ENCODE assay signal across 24 cellular contexts in genomic region chr17:7410634-7411426, GRCh38. TPM values are rescaled to one million over a fixed set of nuclear protein-coding genes. Genes with fewer than 3 reads are reported as not detected.
DNase-seq lines count a peak whose midpoint lies in the region; ATAC-seq, FAIRE-seq and TF ChIP-seq lines count a peak whose summit lies in the region.
"Had no signal": no experiment of that assay in that cellular context is flagged by ENCODE, and none has a peak within 500 bp of the region (broad histone marks: within the 10 kb centered on the region; RNA-seq: fewer than 3 reads in every experiment).

No MANE protein-coding gene starts in this region.

- TF ChIP-seq POLR2A in IMR-90 (IDR thresholded peaks at IDR 0.05; ENCODE audit: low read depth, low read length) (no peak), K562 (conservative IDR thresholded peaks at IDR 0.05) (no peak)

- no peak overlapping the region for H2AK5ac ChIP-seq in IMR-90 (ENCODE audit: low read depth, low read length)

- H3K9me1 ChIP-seq in IMR-90 (ENCODE audit: insufficient read depth, low read length) (peaks cover 7% of the 10 kb centered on the region; the same call in 1 of the 2 replicates), K562 (ENCODE audit: control insufficient read depth, insufficient read depth, low read length) (no peaks in the 10 kb centered on the region)

- H3K36me3 Mint-ChIP-seq in activated naive CD4-positive, alpha-beta T cell treated with anti-CD3 and anti-CD28 coated beads, Interleukin-2, amount 50 U/mL, for 24 hours = no peaks in the 10 kb centered on the region
- H3K36me3 Mint-ChIP-seq in neural progenitor cell = peaks cover 29% of the 10 kb centered on the region
- H3K36me3 Mint-ChIP-seq: CD4-positive, CD25-positive, alpha-beta regulatory T cell; CD8-positive, alpha-beta memory T cell; IgD-negative memory B cell had no signal

- H3K79me2 ChIP-seq in K562 (ENCODE audit: control insufficient read depth, insufficient read depth, low read length) (no peaks in the 10 kb centered on the region), neural progenitor cell (ENCODE audit: low read depth) (peaks cover 22% of the 10 kb centered on the region)

- H3K14ac ChIP-seq in IMR-90 (replicated peaks; ENCODE audit: low read depth, low read length) = no peak overlapping the region

- H3K27ac Mint-ChIP-seq in activated naive CD4-positive, alpha-beta T cell treated with anti-CD3 and anti-CD28 coated beads, Interleukin-2, amount 50 U/mL, for 24 hours = peak overlapping the region; percentile 46
- H3K27ac Mint-ChIP-seq in neural progenitor cell = no peak overlapping the region
- H3K27ac Mint-ChIP-seq: GM23338, HFFc6 had no signal

- BruUV-seq in IMR-90 (replicated peaks; lab: Mats Ljungman, UMichigan) (no TSS peak), K562 (replicated peaks; lab: Mats Ljungman, UMichigan) (no TSS peak)

- no peak overlapping the region for H3K18ac ChIP-seq in IMR-90 (ENCODE audit: low read depth, low read length)

- H3K27me3 ChIP-seq in IMR-90 (ENCODE audit: control insufficient read depth, insufficient read depth, low read length) = no peaks in the 10 kb centered on the region
- H3K27me3 ChIP-seq in K562 (ENCODE audit: control insufficient read depth in 2 of 2, insufficient read depth in 2 of 2, low read length in 2 of 2) = no peaks in the 10 kb centered on the region
- H3K27me3 ChIP-seq in neural progenitor cell = no peaks in the 10 kb centered on the region
- H3K27me3 ChIP-seq: BE2C had no signal

- no peak overlapping the region for H3K56ac ChIP-seq in IMR-90 (ENCODE audit: extremely low read depth, insufficient read depth, low read length)

- H3K4me2 ChIP-seq in IMR-90 (ENCODE audit: low read depth, low read length) = no peak overlapping the region
- no peak overlapping the region for H3K4me2 ChIP-seq in K562 (ENCODE audit: insufficient read depth, low read length)
- no peak overlapping the region for H3K4me2 ChIP-seq in neural progenitor cell
- H3K4me2 ChIP-seq: GM23338 had no signal

- H3K4ac ChIP-seq in IMR-90 (ENCODE audit: low read depth, low read length) = no peak overlapping the region

- H3K9me3 ChIP-seq in IMR-90 (ENCODE audit: control insufficient read depth, insufficient read depth, low read length) = no peaks in the 10 kb centered on the region
- H3K9me3 ChIP-seq in K562 (replicated peaks; ENCODE audit: control insufficient read depth, insufficient read depth, low read depth, low read length) = no peaks in the 10 kb centered on the region
- no peaks in the 10 kb centered on the region for H3K9me3 ChIP-seq in neural progenitor cell (ENCODE audit: low read depth)
- H3K9me3 ChIP-seq: BE2C, Caco-2 had no signal

- H2BK120ac ChIP-seq in IMR-90 (ENCODE audit: low read depth, low read length) = no peak overlapping the region

- 92% methylated on average over 18 of the region's 25 CpGs; no CpG with 5 or more reads in 1 of the 2 experiments for WGBS in IMR-90 (ENCODE audit: extremely low coverage in 2 of 2, insufficient read length in 1 of 2), 2 experiments
- WGBS in K562 (ENCODE audit: insufficient coverage, low coverage, missing lambda C conversion rate) = 54% methylated on average over 10 of the region's 25 CpGs

- H2BK5ac ChIP-seq in IMR-90 (ENCODE audit: low read depth, low read length, poor library complexity, severe bottlenecking) = no peak overlapping the region

- no peak overlapping the region for H3K23ac ChIP-seq in IMR-90 (ENCODE audit: low read depth, low read length)

- peak overlapping the region; percentile 24 for H2AK9ac ChIP-seq in IMR-90 (replicated peaks; ENCODE audit: low read depth, low read length, poor library complexity)

- CTCF ChIA-PET in IMR-90 (lab: Yijun Ruan, JAX) = no interaction called here
- CTCF ChIA-PET in K562 (lab: Yijun Ruan, JAX; ENCODE audit: low intra/inter-chr PET ratio) = no interaction called here

- peaks cover 40% of the 10 kb centered on the region for H3K36me3 ChIP-seq in IMR-90 (ENCODE audit: control insufficient read depth, insufficient read depth, low read length)
- H3K36me3 ChIP-seq in K562 (ENCODE audit: control insufficient read depth, insufficient read depth, low read length) = 0 out of 3 replicates have a peak, but pooled peaks cover 3% of the 10 kb centered on the region
- peaks cover 8% of the 10 kb centered on the region for H3K36me3 ChIP-seq in neural progenitor cell
- H3K36me3 ChIP-seq: BE2C had no signal

- peaks cover 16% of the 10 kb centered on the region for H3F3A ChIP-seq in neural progenitor cell (ENCODE audit: low read depth)

- no peak overlapping the region for H4K91ac ChIP-seq in IMR-90 (ENCODE audit: insufficient read depth, low read depth, low read length)

- H3K4me1 ChIP-seq in IMR-90 (ENCODE audit: control insufficient read depth, insufficient read depth, low read length) = peaks cover 8% of the 10 kb centered on the region
- H3K4me1 ChIP-seq in K562 (replicated peaks in 1 of 2; ENCODE audit: control insufficient read depth in 2 of 2, insufficient read depth in 2 of 2, low read length in 2 of 2) = peaks cover 0 to 13% of the 10 kb centered on the region in 2 experiments; a peak in 2 of 5 replicates
- H3K4me1 ChIP-seq in neural progenitor cell = peaks cover 19% of the 10 kb centered on the region
- H3K4me1 ChIP-seq: BE2C, Caco-2 had no signal

- H2AFZ ChIP-seq in IMR-90 (replicated peaks; ENCODE audit: low read length, poor library complexity) (peak overlapping the region; percentile 21), K562 (ENCODE audit: low read depth, low read length) (no peak overlapping the region), neural progenitor cell (replicated peaks) (no peak overlapping the region)
- H2AFZ ChIP-seq: GM23338 had no signal

- in situ Hi-C loops in IMR-90 (cut with MboI; ENCODE audit: low sequenced_read_pairs) = no loop called here
- in situ Hi-C loops in K562 (cut with MboI) = no loop called here

- H2BK15ac ChIP-seq in IMR-90 (ENCODE audit: low read depth, low read length) = no peak overlapping the region

- H3K4me3 Mint-ChIP-seq in activated naive CD4-positive, alpha-beta T cell treated with anti-CD3 and anti-CD28 coated beads, Interleukin-2, amount 50 U/mL, for 24 hours = no peak overlapping the region
- H3K4me3 Mint-ChIP-seq in neural progenitor cell = peak overlapping the region; percentile 48
- H3K4me3 Mint-ChIP-seq: GM23338, HFFc6 had no signal

- H4K20me1 ChIP-seq in IMR-90 (ENCODE audit: insufficient read depth, low read length) (peaks cover 11% of the 10 kb centered on the region), K562 (replicated peaks; ENCODE audit: control insufficient read depth, insufficient read depth, low read length) (no peaks in the 10 kb centered on the region), neural progenitor cell (ENCODE audit: low read depth) (peaks cover 70% of the 10 kb centered on the region)

- H4K5ac ChIP-seq in IMR-90 (ENCODE audit: low read depth, low read length) = no peak overlapping the region

- no peak for TF ChIP-seq RAD21 in IMR-90 (IDR thresholded peaks at IDR 0.05; ENCODE audit: low read length)
- no peak for TF ChIP-seq RAD21 in K562 (CRISPR knock-in tag; conservative IDR thresholded peaks at IDR 0.05 in 1 of 2, IDR thresholded peaks at IDR 0.05 in 1 of 2)

- intact Hi-C loops in IMR-90 (cut with micrococcal nuclease) = no loop called here
- intact Hi-C loops in K562 (cut with micrococcal nuclease) = no loop called here

- H3K9ac ChIP-seq in IMR-90 (ENCODE audit: low read depth, low read length) = no peak overlapping the region
- no peak overlapping the region; a peak in 1 of 4 replicates for H3K9ac ChIP-seq in K562 (ENCODE audit: insufficient read depth in 1 of 2, low read depth in 2 of 2, low read length in 2 of 2)
- no peak overlapping the region for H3K9ac ChIP-seq in neural progenitor cell

- TF ChIP-seq EP300 in K562 (IDR thresholded peaks at IDR 0.05; ENCODE audit: low read length) = no peak

- ATAC-seq in IMR-90 (ENCODE audit: low read depth) (no peak), K562 (no peak), GM21576 (IDR thresholded peaks at IDR 0.05; ENCODE audit: unreplicated experiment) (no peak), GM18858 (IDR thresholded peaks at IDR 0.05; ENCODE audit: unreplicated experiment) (no peak)
- ATAC-seq: GM23338 had no signal

- POLR2A ChIA-PET in IMR-90 (lab: Charles Lee; ENCODE audit: unreplicated experiment) (no interaction called here), K562 (lab: Yijun Ruan, JAX) (interaction anchor here (0.7 kb wide), 1 partner anchor 74 kb away, joined by 3 read pairs; no protein-coding TSS in a partner anchor)

- no peak overlapping the region for H4K8ac ChIP-seq in IMR-90 (ENCODE audit: low read depth in 2 of 2, low read length in 2 of 2)

- peaks cover 10% of the 10 kb centered on the region for H3K4me1 Mint-ChIP-seq in activated naive CD4-positive, alpha-beta T cell treated with anti-CD3 and anti-CD28 coated beads, Interleukin-2, amount 50 U/mL, for 24 hours
- H3K4me1 Mint-ChIP-seq in neural progenitor cell = peaks cover 37% of the 10 kb centered on the region

- H3K27ac ChIP-seq in IMR-90 (ENCODE audit: insufficient read depth, low read length) = no peak overlapping the region
- no peak overlapping the region for H3K27ac ChIP-seq in K562 (ENCODE audit: extremely low read depth, low read depth, low read length)
- no peak overlapping the region for H3K27ac ChIP-seq in neural progenitor cell
- H3K27ac ChIP-seq: HL-60 had no signal

- no peak overlapping the region for H2BK20ac ChIP-seq in IMR-90 (ENCODE audit: low read depth, low read length)

- no peaks in the 10 kb centered on the region for H3K27me3 Mint-ChIP-seq in activated naive CD4-positive, alpha-beta T cell treated with anti-CD3 and anti-CD28 coated beads, Interleukin-2, amount 50 U/mL, for 24 hours
- H3K27me3 Mint-ChIP-seq in neural progenitor cell (ENCODE audit: insufficient read depth, low read depth) = peaks cover 8% of the 10 kb centered on the region

- H3K9me3 Mint-ChIP-seq in activated naive CD4-positive, alpha-beta T cell treated with anti-CD3 and anti-CD28 coated beads, Interleukin-2, amount 50 U/mL, for 24 hours = no peaks in the 10 kb centered on the region
- no peaks in the 10 kb centered on the region for H3K9me3 Mint-ChIP-seq in neural progenitor cell
- H3K9me3 Mint-ChIP-seq: CD4-positive, CD25-positive, alpha-beta regulatory T cell; CD8-positive, alpha-beta memory T cell; GM23338; HFFc6; IgD-negative memory B cell had no signal

- TF ChIP-seq CTCF in IMR-90 (conservative IDR thresholded peaks at IDR 0.05; ENCODE audit: low read depth, low read length) = no peak
- TF ChIP-seq CTCF in K562 (IDR thresholded peaks at IDR 0.05 in 2 of 3, conservative IDR thresholded peaks at IDR 0.05 in 1 of 3; ENCODE audit: insufficient read depth in 2 of 3, low read depth in 1 of 3, low read length in 3 of 3) = no peak
- TF ChIP-seq CTCF in neural progenitor cell (IDR thresholded peaks at IDR 0.05) = no peak

- no peak for FAIRE-seq in K562 (lab: Jason Lieb, UNC)
- FAIRE-seq: A204.1, D721Med, G401.6, GM12891, H54 had no signal

- H3K4me3 ChIP-seq in IMR-90 (ENCODE audit: insufficient read depth, low read depth, low read length) (no peak overlapping the region), K562 (no peak overlapping the region), neural progenitor cell (no peak overlapping the region)
- H3K4me3 ChIP-seq: GM23338 had no signal

- dilution Hi-C loops in IMR-90 (cut with HindIII; ENCODE audit: low sequenced_read_pairs, unreplicated experiment) = no loop called here

- no peak for DNase-seq in activated naive CD4-positive, alpha-beta T cell (lab: John Stamatoyannopoulos, UW)
- DNase-seq in IMR-90 (no peak), K562 (ENCODE audit: extremely low read depth in 1 of 4, low spot score in 3 of 4) (no peak), neural progenitor cell (ENCODE audit: low spot score) (no peak)
- DNase-seq: ACHN; BE2C; C1 segment of cervical spinal cord; Caco-2; CD8-positive, alpha-beta memory T cell; HCEC 1CT; HFFc6 had no signal

- peaks cover 0 to 23% of the 10 kb centered on the region in 2 experiments; a peak in 3 of 4 replicates for H3K79me1 ChIP-seq in IMR-90 (ENCODE audit: low read depth in 1 of 2, low read length in 2 of 2)

RNA-seq across cellular contexts. Expression of gene NLGN2, which starts 3.2 kb away (rescaled TPM):
- 1.7 and 1.8 TPM in 2 replicates for total RNA-seq in IMR-90 (2012; rRNA removed)
- 36.7 and 38.1 TPM in 2 replicates for polyA plus RNA-seq in IMR-90 (2012; rRNA removed)
- polyA plus RNA-seq in IMR-90 (2012; cell fraction: cytosol; rRNA removed) = 19.6 and 36.4 TPM in 2 replicates
- 187 and 347 TPM in 2 replicates for polyA plus RNA-seq in IMR-90 (2012; cell fraction: nucleus; rRNA removed; ENCODE audit: low replicate concordance)
- total RNA-seq in K562 (2011; cell fraction: chromatin; rRNA removed; ENCODE audit: low replicate concordance) = 5.9 and 15.5 TPM in 2 replicates
- total RNA-seq in K562 (2011; cell fraction: nucleolus; rRNA removed) = 7.2 and 9.2 TPM in 2 replicates
- total RNA-seq in K562 (2011; cell fraction: nucleoplasm; rRNA removed) = 7.3 and 7.6 TPM in 2 replicates
- 0.77 and 1.1 TPM in 2 replicates for total RNA-seq in K562 (2014; rRNA removed)
- total RNA-seq in K562 (2014; rRNA removed; fragmentation: Illumina TruSeq; extraction: Trizol) = 0.26 and 0.40 TPM in 2 replicates
- total RNA-seq in K562 (2015; rRNA removed; fragmentation: Illumina TruSeq; extraction: Trizol) = 0.72 and 0.87 TPM in 2 replicates
- total RNA-seq in K562 (2021) = 7.8 TPM in 2 replicates
- 1.2 and 3.7 TPM in 2 replicates for polyA plus RNA-seq in K562 (2011; rRNA removed)
- 1.9 and 2.0 TPM in 2 replicates for polyA plus RNA-seq in K562 (2011; cell fraction: cytosol; rRNA removed)
- polyA plus RNA-seq in K562 (2011; cell fraction: nucleus; rRNA removed) = 25.0 and 28.1 TPM in 2 replicates
- 6.3 and 7.2 TPM in 2 replicates for polyA plus RNA-seq in K562 (2012)
- polyA plus RNA-seq in K562 (2014; fragmentation: Illumina TruSeq; extraction: Trizol) = 4.2 and 4.4 TPM in 2 replicates
- polyA plus RNA-seq in K562 (2014; fragmentation: Nextera tagmentation; extraction: Ambion mirVana) = under 1 TPM; 0.11 to 0.15 TPM
- polyA plus RNA-seq in K562 (2014; rRNA removed) = 4.3 and 5.5 TPM in 2 replicates
- polyA minus RNA-seq in K562 (2011; rRNA and poly(A)+ RNA removed) = 0.39 and 0.60 TPM in 2 replicates
- 1.8 and 3.2 TPM in 2 replicates for polyA minus RNA-seq in K562 (2011; cell fraction: cytosol; rRNA and poly(A)+ RNA removed)
- 2.2 and 2.7 TPM in 2 replicates for polyA minus RNA-seq in K562 (2011; cell fraction: nucleus; rRNA and poly(A)+ RNA removed)
- 13.9 and 36.5 TPM in 2 replicates for total RNA-seq in neural progenitor cell (ENCODE audit: low replicate concordance)
- polyA plus RNA-seq: CD4-positive, CD25-positive, alpha-beta regulatory T cell; IgD-negative memory B cell had no signal

RNA-seq across cellular contexts. Expression of gene TMEM256, which starts 6.9 kb away (rescaled TPM):
- total RNA-seq in IMR-90 (2012; rRNA removed) (35.3 and 38.4 TPM in 2 replicates), K562 (2014; rRNA removed) (69.4 and 91.5 TPM in 2 replicates), K562 (2014; rRNA removed; fragmentation: Illumina TruSeq; extraction: Trizol) (46.4 and 51.0 TPM in 2 replicates), K562 (2015; rRNA removed; fragmentation: Illumina TruSeq; extraction: Trizol) (52.1 and 59.6 TPM in 2 replicates), K562 (2021) (60.1 and 67.5 TPM in 2 replicates), neural progenitor cell (ENCODE audit: low replicate concordance) (72.0 and 152 TPM in 2 replicates)
- polyA plus RNA-seq in IMR-90 (2012; rRNA removed) (174 and 252 TPM in 2 replicates), K562 (2011; rRNA removed) (68.5 and 83.9 TPM in 2 replicates), K562 (2014; fragmentation: Illumina TruSeq; extraction: Trizol) (43.4 and 64.8 TPM in 2 replicates), K562 (2014; fragmentation: Nextera tagmentation; extraction: Ambion mirVana) (100 to 1,000 TPM; 114 to 117 TPM), K562 (2014; rRNA removed) (177 and 191 TPM in 2 replicates)
- 109 and 112 TPM in 2 replicates for polyA plus RNA-seq in IMR-90 (2012; cell fraction: cytosol; rRNA removed)
- 17.8 and 27.6 TPM in 2 replicates for polyA plus RNA-seq in IMR-90 (2012; cell fraction: nucleus; rRNA removed; ENCODE audit: low replicate concordance)
- total RNA-seq in K562 (2011; cell fraction: chromatin; rRNA removed; ENCODE audit: low replicate concordance) = 11.4 and 30.5 TPM in 2 replicates
- 28.2 and 36.7 TPM in 2 replicates for total RNA-seq in K562 (2011; cell fraction: nucleolus; rRNA removed)
- total RNA-seq in K562 (2011; cell fraction: nucleoplasm; rRNA removed) = 30.5 and 33.4 TPM in 2 replicates
- polyA plus RNA-seq in K562 (2011; cell fraction: cytosol; rRNA removed) = 132 and 276 TPM in 2 replicates
- polyA plus RNA-seq in K562 (2011; cell fraction: nucleus; rRNA removed) = 66.7 and 70.5 TPM in 2 replicates
- 66.9 and 104 TPM in 2 replicates for polyA plus RNA-seq in K562 (2012)
- 6.1 and 6.7 TPM in 2 replicates for polyA minus RNA-seq in K562 (2011; rRNA and poly(A)+ RNA removed)
- 13.7 and 17.3 TPM in 2 replicates for polyA minus RNA-seq in K562 (2011; cell fraction: cytosol; rRNA and poly(A)+ RNA removed)
- 7.5 and 16.7 TPM in 2 replicates for polyA minus RNA-seq in K562 (2011; cell fraction: nucleus; rRNA and poly(A)+ RNA removed)

RNA-seq across cellular contexts. Expression of gene SPEM1, which starts 9.3 kb away (rescaled TPM):
- total RNA-seq in IMR-90 (2012; rRNA removed) (not detected in 2 replicates), K562 (2014; rRNA removed) (not detected in 2 replicates), K562 (2014; rRNA removed; fragmentation: Illumina TruSeq; extraction: Trizol) (not detected in 2 replicates), K562 (2015; rRNA removed; fragmentation: Illumina TruSeq; extraction: Trizol) (not detected in 2 replicates), K562 (2021) (not detected in 2 replicates), neural progenitor cell (ENCODE audit: low replicate concordance) (not detected in 2 replicates)
- polyA plus RNA-seq in IMR-90 (2012; rRNA removed) (not detected in 2 replicates), K562 (2011; rRNA removed) (not detected in 2 replicates), K562 (2014; fragmentation: Illumina TruSeq; extraction: Trizol) (not detected in 2 replicates), K562 (2014; fragmentation: Nextera tagmentation; extraction: Ambion mirVana) (not detected), K562 (2014; rRNA removed) (not detected in 2 replicates)
- polyA plus RNA-seq in IMR-90 (2012; cell fraction: cytosol; rRNA removed) = not detected in 2 replicates
- polyA plus RNA-seq in IMR-90 (2012; cell fraction: nucleus; rRNA removed; ENCODE audit: low replicate concordance) = not detected in 2 replicates
- not detected in 2 replicates for total RNA-seq in K562 (2011; cell fraction: chromatin; rRNA removed; ENCODE audit: low replicate concordance)
- total RNA-seq in K562 (2011; cell fraction: nucleolus; rRNA removed) = not detected in 2 replicates
- not detected in 2 replicates for total RNA-seq in K562 (2011; cell fraction: nucleoplasm; rRNA removed)
- polyA plus RNA-seq in K562 (2011; cell fraction: cytosol; rRNA removed) = not detected in 2 replicates
- polyA plus RNA-seq in K562 (2011; cell fraction: nucleus; rRNA removed) = not detected in 2 replicates
- not detected in 2 replicates for polyA plus RNA-seq in K562 (2012)
- not detected in 2 replicates for polyA minus RNA-seq in K562 (2011; rRNA and poly(A)+ RNA removed)
- polyA minus RNA-seq in K562 (2011; cell fraction: cytosol; rRNA and poly(A)+ RNA removed) = not detected in 2 replicates
- polyA minus RNA-seq in K562 (2011; cell fraction: nucleus; rRNA and poly(A)+ RNA removed) = not detected in 2 replicates
- total RNA-seq: CD4-positive, CD25-positive, alpha-beta regulatory T cell; CD8-positive, alpha-beta memory T cell; GM23338; HFFc6; HT1080 had no signal
- polyA plus RNA-seq: CD4-positive, CD25-positive, alpha-beta regulatory T cell; CD8-positive, alpha-beta memory T cell; GM23338; IgD-negative memory B cell had no signal

RNA-seq across cellular contexts. Expression of gene SPEM2, which starts 14.6 kb away (rescaled TPM):
- not detected in 2 replicates for total RNA-seq in IMR-90 (2012; rRNA removed)
- not detected in 2 replicates for polyA plus RNA-seq in IMR-90 (2012; rRNA removed)
- not detected in 2 replicates for polyA plus RNA-seq in IMR-90 (2012; cell fraction: cytosol; rRNA removed)
- polyA plus RNA-seq in IMR-90 (2012; cell fraction: nucleus; rRNA removed; ENCODE audit: low replicate concordance) = 0.13 TPM in 1 of 2 replicates, not detected in the other
- total RNA-seq in K562 (2011; cell fraction: chromatin; rRNA removed; ENCODE audit: low replicate concordance) = not detected in 2 replicates
- not detected in 2 replicates for total RNA-seq in K562 (2011; cell fraction: nucleolus; rRNA removed)
- total RNA-seq in K562 (2011; cell fraction: nucleoplasm; rRNA removed) = not detected in 2 replicates
- not detected in 2 replicates for total RNA-seq in K562 (2014; rRNA removed)
- not detected in 2 replicates for total RNA-seq in K562 (2014; rRNA removed; fragmentation: Illumina TruSeq; extraction: Trizol)
- not detected in 2 replicates for total RNA-seq in K562 (2015; rRNA removed; fragmentation: Illumina TruSeq; extraction: Trizol)
- total RNA-seq in K562 (2021) = not detected in 2 replicates
- not detected in 2 replicates for polyA plus RNA-seq in K562 (2011; rRNA removed)
- polyA plus RNA-seq in K562 (2011; cell fraction: cytosol; rRNA removed) = 0.07 TPM in 1 of 2 replicates, not detected in the other
- not detected in 2 replicates for polyA plus RNA-seq in K562 (2011; cell fraction: nucleus; rRNA removed)
- polyA plus RNA-seq in K562 (2012) = not detected in 2 replicates
- polyA plus RNA-seq in K562 (2014; fragmentation: Illumina TruSeq; extraction: Trizol) = not detected in 2 replicates
- not detected for polyA plus RNA-seq in K562 (2014; fragmentation: Nextera tagmentation; extraction: Ambion mirVana)
- not detected in 2 replicates for polyA plus RNA-seq in K562 (2014; rRNA removed)
- polyA minus RNA-seq in K562 (2011; rRNA and poly(A)+ RNA removed) = not detected in 2 replicates
- not detected in 2 replicates for polyA minus RNA-seq in K562 (2011; cell fraction: cytosol; rRNA and poly(A)+ RNA removed)
- polyA minus RNA-seq in K562 (2011; cell fraction: nucleus; rRNA and poly(A)+ RNA removed) = not detected in 2 replicates
- not detected in 2 replicates for total RNA-seq in neural progenitor cell (ENCODE audit: low replicate concordance)
- total RNA-seq: Caco-2; CD4-positive, CD25-positive, alpha-beta regulatory T cell; CD8-positive, alpha-beta memory T cell; GM23338; HFFc6; HT1080 had no signal
- polyA plus RNA-seq: CD4-positive, CD25-positive, alpha-beta regulatory T cell; CD8-positive, alpha-beta memory T cell; GM23338; IgD-negative memory B cell had no signal

RNA-seq across cellular contexts. Expression of gene PLSCR3, which starts 16.5 kb away (rescaled TPM):
- 6.1 and 6.4 TPM in 2 replicates for total RNA-seq in IMR-90 (2012; rRNA removed)
- polyA plus RNA-seq in IMR-90 (2012; rRNA removed) = 116 and 131 TPM in 2 replicates
- 123 and 154 TPM in 2 replicates for polyA plus RNA-seq in IMR-90 (2012; cell fraction: cytosol; rRNA removed)
- polyA plus RNA-seq in IMR-90 (2012; cell fraction: nucleus; rRNA removed; ENCODE audit: low replicate concordance) = 109 and 232 TPM in 2 replicates
- 5.0 and 18.4 TPM in 2 replicates for total RNA-seq in K562 (2011; cell fraction: chromatin; rRNA removed; ENCODE audit: low replicate concordance)
- 13.3 and 16.2 TPM in 2 replicates for total RNA-seq in K562 (2011; cell fraction: nucleolus; rRNA removed)
- 11.7 and 13.0 TPM in 2 replicates for total RNA-seq in K562 (2011; cell fraction: nucleoplasm; rRNA removed)
- total RNA-seq in K562 (2014; rRNA removed) = 9.6 and 12.5 TPM in 2 replicates
- 1.5 and 3.2 TPM in 2 replicates for total RNA-seq in K562 (2014; rRNA removed; fragmentation: Illumina TruSeq; extraction: Trizol)
- 3.2 and 4.4 TPM in 2 replicates for total RNA-seq in K562 (2015; rRNA removed; fragmentation: Illumina TruSeq; extraction: Trizol)
- 12.1 and 13.8 TPM in 2 replicates for total RNA-seq in K562 (2021)
- polyA plus RNA-seq in K562 (2011; rRNA removed) = 4.5 and 6.9 TPM in 2 replicates
- 11.0 and 27.3 TPM in 2 replicates for polyA plus RNA-seq in K562 (2011; cell fraction: cytosol; rRNA removed)
- 18.9 and 31.4 TPM in 2 replicates for polyA plus RNA-seq in K562 (2011; cell fraction: nucleus; rRNA removed)
- 11.5 and 16.8 TPM in 2 replicates for polyA plus RNA-seq in K562 (2012)
- polyA plus RNA-seq in K562 (2014; fragmentation: Illumina TruSeq; extraction: Trizol) = 16.0 and 16.8 TPM in 2 replicates
- 1 to 10 TPM; 3.2 to 3.3 TPM for polyA plus RNA-seq in K562 (2014; fragmentation: Nextera tagmentation; extraction: Ambion mirVana)
- polyA plus RNA-seq in K562 (2014; rRNA removed) = 12.8 and 15.7 TPM in 2 replicates
- 1.7 and 2.7 TPM in 2 replicates for polyA minus RNA-seq in K562 (2011; rRNA and poly(A)+ RNA removed)
- polyA minus RNA-seq in K562 (2011; cell fraction: cytosol; rRNA and poly(A)+ RNA removed) = 5.7 and 6.5 TPM in 2 replicates
- polyA minus RNA-seq in K562 (2011; cell fraction: nucleus; rRNA and poly(A)+ RNA removed) = 4.6 and 4.8 TPM in 2 replicates
- 6.6 and 17.5 TPM in 2 replicates for total RNA-seq in neural progenitor cell (ENCODE audit: low replicate concordance)
